Comparison of ENCODE assay signal across 13 cellular contexts in the genomic region with DNA sequence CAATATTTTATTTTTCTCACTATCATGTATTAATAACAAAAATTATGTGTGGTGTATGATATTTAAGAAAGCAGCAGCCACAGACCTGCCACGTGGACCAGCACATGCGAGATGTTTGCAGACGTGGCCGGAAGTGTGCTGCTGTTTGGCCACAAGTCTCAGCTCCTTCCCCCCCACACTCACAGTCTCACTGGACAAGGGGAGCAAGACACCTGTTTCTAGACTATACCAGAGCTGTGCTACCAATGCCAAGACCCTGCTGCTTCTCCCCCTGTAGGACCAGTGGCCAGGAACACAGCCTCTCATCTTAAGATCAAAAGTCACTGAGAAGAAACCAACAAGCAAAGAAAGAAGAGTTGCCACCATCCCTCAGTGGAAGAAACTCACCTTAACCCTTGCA.
DNase-seq lines count a peak whose midpoint lies in the region; ATAC-seq and TF ChIP-seq lines count a peak whose summit lies in the region.
"Had no signal": no experiment of that assay in that cellular context is flagged by ENCODE, and none has a peak within 500 bp of the region (broad histone marks: within the 10 kb centered on the region; RNA-seq: fewer than 3 reads in every experiment).

No MANE protein-coding gene starts in this region.

- H3K4me1 ChIP-seq in SJCRH30 (no peaks in the 10 kb centered on the region), uterus (no peaks in the 10 kb centered on the region)

- peaks cover 8% of the 10 kb centered on the region for H3K36me3 Mint-ChIP-seq in Calu3 (ENCODE audit: insufficient read depth, unreplicated experiment)
- H3K36me3 Mint-ChIP-seq in progenitor cell of endocrine pancreas (ENCODE audit: insufficient read depth): peaks cover 2% of the 10 kb centered on the region
- H3K36me3 Mint-ChIP-seq: CD8-positive, alpha-beta T cell had no signal

- H3K4me3 Mint-ChIP-seq in Calu3 (ENCODE audit: low read depth, unreplicated experiment) (no peak overlapping the region), progenitor cell of endocrine pancreas (ENCODE audit: low read depth) (no peak overlapping the region)
- H3K4me3 Mint-ChIP-seq: CD8-positive, alpha-beta T cell; GM23338 had no signal

- ATAC-seq in GM21367 (IDR thresholded peaks at IDR 0.05; ENCODE audit: unreplicated experiment): no peak
- ATAC-seq: CD8-positive, alpha-beta T cell; GM23338 had no signal

- H3K27ac ChIP-seq in C4-2B (peak overlapping the region; percentile 40; the same call in 1 of the 2 replicates), coronary artery (no peak overlapping the region), SJCRH30 (no peak overlapping the region), uterus (no peak overlapping the region)
- H3K27ac ChIP-seq: KMS-11 had no signal

- H3K27me3 Mint-ChIP-seq in Calu3 (ENCODE audit: unreplicated experiment): no peaks in the 10 kb centered on the region
- no peaks in the 10 kb centered on the region for H3K27me3 Mint-ChIP-seq in progenitor cell of endocrine pancreas

- H3K4me1 Mint-ChIP-seq in Calu3 (ENCODE audit: low read depth, unreplicated experiment) (peaks cover 9% of the 10 kb centered on the region), progenitor cell of endocrine pancreas (ENCODE audit: low read depth) (peaks cover 18% of the 10 kb centered on the region)

- H3K27ac Mint-ChIP-seq in Calu3 (ENCODE audit: unreplicated experiment) (peak overlapping the region; percentile 90), progenitor cell of endocrine pancreas (peak overlapping the region; percentile 97)
- H3K27ac Mint-ChIP-seq: CD8-positive, alpha-beta T cell; GM23338 had no signal

- H3K9me3 ChIP-seq in SJCRH30 (replicated peaks) (no peaks in the 10 kb centered on the region), uterus (no peaks in the 10 kb centered on the region)

- H3K27me3 ChIP-seq in SJCRH30: no peaks in the 10 kb centered on the region
- no peaks in the 10 kb centered on the region for H3K27me3 ChIP-seq in uterus

- CTCF ChIA-PET in Calu3 (lab: Charles Lee): no interaction called here

- BruUV-seq in Calu3 (replicated peaks; lab: Mats Ljungman, UMichigan): no TSS peak

- no peaks in the 10 kb centered on the region for H3K36me3 ChIP-seq in SJCRH30
- no peaks in the 10 kb centered on the region for H3K36me3 ChIP-seq in uterus

- no peak for TF ChIP-seq POLR2A in uterus (IDR thresholded peaks at IDR 0.05)

- intact Hi-C loops in Calu3 (cut with micrococcal nuclease; ENCODE audit: unreplicated experiment): loop anchor here (1.0 kb wide), 1 partner anchor 11 kb away; no protein-coding TSS in a partner anchor
- intact Hi-C loops in uterus (cut with DNase I; ENCODE audit: low total_unique reads): no loop called here

- H3K9me3 Mint-ChIP-seq in Calu3 (ENCODE audit: low read depth, unreplicated experiment) (peaks cover 2% of the 10 kb centered on the region), progenitor cell of endocrine pancreas (ENCODE audit: low read depth) (peaks cover 21% of the 10 kb centered on the region)

- H3K4me3 ChIP-seq in coronary artery: no peak overlapping the region
- H3K4me3 ChIP-seq in SJCRH30: no peak overlapping the region
- H3K4me3 ChIP-seq in uterus: no peak overlapping the region
- H3K4me3 ChIP-seq: GM23338 had no signal

- DNase-seq in Calu3 (no peak), coronary artery (ENCODE audit: low spot score) (peak; percentile 50), progenitor cell of endocrine pancreas (ENCODE audit: low spot score, unreplicated experiment) (no peak), globus pallidus (ENCODE audit: low spot score) (no peak), SJCRH30 (no peak), uterus (no peak)
- DNase-seq: AML-193, HCEC 1CT had no signal

- TF ChIP-seq CTCF in C4-2B (conservative IDR thresholded peaks at IDR 0.05): no peak
- no peak for TF ChIP-seq CTCF in Calu3 (IDR thresholded peaks at IDR 0.05; ENCODE audit: unreplicated experiment)
- TF ChIP-seq CTCF in coronary artery (IDR thresholded peaks at IDR 0.05): no peak
- TF ChIP-seq CTCF in progenitor cell of endocrine pancreas (IDR thresholded peaks at IDR 0.05; ENCODE audit: unreplicated experiment): no peak
- TF ChIP-seq CTCF in uterus (IDR thresholded peaks at IDR 0.05): no peak
